In genomic region chr2:25314514-25315315, GRCh38 we compare ENCODE assay signal across 8 cellular contexts. TPM values are rescaled to one million over a fixed set of nuclear protein-coding genes. Genes with fewer than 3 reads are reported as not detected.
DNase-seq lines count a peak whose midpoint lies in the region; ATAC-seq and TF ChIP-seq lines count a peak whose summit lies in the region.

No MANE protein-coding gene starts in this region.

- H3K79me2 ChIP-seq in DOHH2 (ENCODE audit: control insufficient read depth, low read length) (no peaks in the 10 kb centered on the region), parathyroid adenoma (peaks cover 6% of the 10 kb centered on the region)

- peaks cover 30% of the 10 kb centered on the region for H3K4me1 ChIP-seq in DOHH2 (ENCODE audit: control insufficient read depth, low read length)
- peaks cover 24% of the 10 kb centered on the region for H3K4me1 ChIP-seq in parathyroid adenoma
- H3K4me1 ChIP-seq in thymus (ENCODE audit: control insufficient read depth, insufficient read depth, low read length): peaks cover 25% of the 10 kb centered on the region

- WGBS in thymus: 58% methylated on average over 13 of the region's 13 CpGs

- ATAC-seq in GM21737 (IDR thresholded peaks at IDR 0.05; ENCODE audit: unreplicated experiment) (peak; percentile 77), esophagus mucosa (peak; percentile 17)
- ATAC-seq in activated CD8-positive, alpha-beta T cell treated with anti-CD3 and anti-CD28 coated beads for 36 hours: peak; percentile 81

- H3K36me3 ChIP-seq in DOHH2 (ENCODE audit: control insufficient read depth, low read length) (no peaks in the 10 kb centered on the region), parathyroid adenoma (ENCODE audit: control insufficient read depth, insufficient read depth, low read length) (no peaks in the 10 kb centered on the region), thymus (ENCODE audit: control insufficient read depth, insufficient read depth) (peaks cover 11% of the 10 kb centered on the region)

- no peaks in the 10 kb centered on the region; the same call in 1 of the 2 replicates for H3F3A ChIP-seq in DOHH2 (ENCODE audit: control insufficient read depth, insufficient read depth)

- no peak overlapping the region for H2AFZ ChIP-seq in parathyroid adenoma

- H3K36me3 Mint-ChIP-seq in activated CD8-positive, alpha-beta T cell treated with anti-CD3 and anti-CD28 coated beads for 36 hours (ENCODE audit: low read depth): peaks cover 51% of the 10 kb centered on the region

- peaks cover 63% of the 10 kb centered on the region for H3K4me1 Mint-ChIP-seq in activated CD8-positive, alpha-beta T cell treated with anti-CD3 and anti-CD28 coated beads for 36 hours (ENCODE audit: low read depth)

- H3K27ac Mint-ChIP-seq in activated CD8-positive, alpha-beta T cell treated with anti-CD3 and anti-CD28 coated beads for 36 hours: peak overlapping the region; percentile 96

- H3K9me3 Mint-ChIP-seq in activated CD8-positive, alpha-beta T cell treated with anti-CD3 and anti-CD28 coated beads for 36 hours: no peaks in the 10 kb centered on the region

- H3K4me2 ChIP-seq in DOHH2 (ENCODE audit: low read length): peak overlapping the region; percentile 79
- no peak overlapping the region for H3K4me2 ChIP-seq in parathyroid adenoma (ENCODE audit: low read length)

- H3K4me3 ChIP-seq in DOHH2 (ENCODE audit: low read length) (peak overlapping the region; percentile 43), parathyroid adenoma (ENCODE audit: low read depth, low read length) (no peak overlapping the region), thymus (ENCODE audit: low read length) (no peak overlapping the region)

- H3K9me2 ChIP-seq in DOHH2 (replicated peaks; ENCODE audit: control insufficient read depth, low read length): no peaks in the 10 kb centered on the region

- TF ChIP-seq CTCF in DOHH2 (IDR thresholded peaks at IDR 0.05; ENCODE audit: low read depth, low read length, poor library complexity, severe bottlenecking): no peak
- TF ChIP-seq CTCF in activated CD8-positive, alpha-beta T cell treated with anti-CD3 and anti-CD28 coated beads for 36 hours (IDR thresholded peaks at IDR 0.05): no peak
- TF ChIP-seq CTCF in parathyroid adenoma (IDR thresholded peaks at IDR 0.05): no peak

- CTCF ChIA-PET in activated CD8-positive, alpha-beta T cell treated with anti-CD3 and anti-CD28 coated beads for 36 hours (lab: Charles Lee): interaction anchor here (0.8 to 4.6 kb wide), 18 partner anchors 11 to 253 kb away, joined by 3 to 25 read pairs (median 6); partner anchors contain the start of gene DNMT3A

- no peak overlapping the region for H3K9ac ChIP-seq in parathyroid adenoma

- H3K27me3 ChIP-seq in DOHH2 (ENCODE audit: control insufficient read depth, low read length) (no peaks in the 10 kb centered on the region), parathyroid adenoma (ENCODE audit: control insufficient read depth, insufficient read depth, low read length) (no peaks in the 10 kb centered on the region), thymus (ENCODE audit: control insufficient read depth, insufficient read depth) (no peaks in the 10 kb centered on the region)

- peak overlapping the region; percentile 88 for H3K4me3 Mint-ChIP-seq in activated CD8-positive, alpha-beta T cell treated with anti-CD3 and anti-CD28 coated beads for 36 hours

- POLR2A ChIA-PET in activated CD8-positive, alpha-beta T cell treated with anti-CD3 and anti-CD28 coated beads for 36 hours (lab: Charles Lee): interaction anchor here (0.6 to 5.2 kb wide), 20 partner anchors 9 to 483 kb away, joined by 3 to 54 read pairs (median 6); no protein-coding TSS in a partner anchor

- H3K27ac ChIP-seq in DOHH2 (ENCODE audit: low read depth, low read length): peak overlapping the region; percentile 43
- peak overlapping the region; percentile 24 for H3K27ac ChIP-seq in parathyroid adenoma
- H3K27ac ChIP-seq in thymus (ENCODE audit: low read depth): peak overlapping the region; percentile 84

- no peaks in the 10 kb centered on the region for H3K27me3 Mint-ChIP-seq in activated CD8-positive, alpha-beta T cell treated with anti-CD3 and anti-CD28 coated beads for 36 hours

- H3K9me3 ChIP-seq in DOHH2 (ENCODE audit: control insufficient read depth, insufficient read depth, low read length) (no peaks in the 10 kb centered on the region), parathyroid adenoma (ENCODE audit: control insufficient read depth, low read length) (no peaks in the 10 kb centered on the region), thymus (ENCODE audit: control insufficient read depth) (no peaks in the 10 kb centered on the region)

- H4K20me1 ChIP-seq in DOHH2 (ENCODE audit: control insufficient read depth, insufficient read depth, low read depth, low read length): no peaks in the 10 kb centered on the region

- intact Hi-C loops in activated CD8-positive, alpha-beta T cell treated with anti-CD3 and anti-CD28 coated beads for 36 hours (cut with micrococcal nuclease): loop anchor here (2.0 to 5.0 kb wide), 2 partner anchors 20 to 37 kb away; no protein-coding TSS in a partner anchor

- peak; percentile 74 for DNase-seq in NCI-H2029 treated with DMSO at 0.1 percent for 48 hours (lab: John Stamatoyannopoulos, UW)
- DNase-seq in activated CD8-positive, alpha-beta T cell treated with anti-CD3 and anti-CD28 coated beads for 36 hours: peak; percentile 98
- DNase-seq in NCI-H146 treated with DMSO at 0.1 percent for 48 hours (lab: John Stamatoyannopoulos, UW; ENCODE audit: unreplicated experiment): no peak

RNA-seq across cellular contexts. Expression of gene DNMT3A, which starts 27.0 kb away (rescaled TPM):
- total RNA-seq in activated CD8-positive, alpha-beta T cell treated with anti-CD3 and anti-CD28 coated beads for 36 hours: 10 to 100 TPM; 84.8 to 97.8 TPM
- total RNA-seq in esophagus mucosa: 9.5 TPM
- polyA plus RNA-seq in thymus: 22.7 TPM

Comparison
In these comparisons a context has a peak if more than half of its experiments do, and no peak if none do; other contexts are left out.
1. H3K27ac ChIP-seq: peak in every context shown above with its lines; median percentile 84 in thymus; 43 in DOHH2; 24 in parathyroid adenoma.
2. ATAC-seq: peak in every context shown above with its lines; median percentile 81 in activated CD8-positive, alpha-beta T cell treated with anti-CD3 and anti-CD28 coated beads for 36 hours; 77 in GM21737; 17 in esophagus mucosa.